ENCODE assay signal across 29 cellular contexts in genomic region chr5:147573171-147573570, GRCh38.
"Had no signal": no experiment of that assay in that cellular context is flagged by ENCODE, and none has a peak within 500 bp of the region (broad histone marks: within the 10 kb centered on the region; RNA-seq: fewer than 3 reads in every experiment).

No MANE protein-coding gene starts in this region.

- H3K9ac ChIP-seq: KMS-11 had no signal

- H3K9me3 Mint-ChIP-seq: activated CD4-positive, alpha-beta T cell treated with anti-CD3 and anti-CD28 coated beads, Interleukin-2, amount 10 ng/mL, durations not matched to agents 7 days and 5 days; activated naive CD4-positive, alpha-beta T cell treated with anti-CD3 and anti-CD28 coated beads, Interleukin-2, amount 50 U/mL, for 24 hours; activated naive CD8-positive, alpha-beta T cell treated with anti-CD3 and anti-CD28 coated beads, Interleukin-2, amount 10 ng/mL, durations not matched to agents 7 days and 5 days; activated T-cell treated with anti-CD3 and anti-CD28 coated beads, Interleukin-2, amount 50 U/mL, for 24 hours; activated T-helper 2 cell treated with anti-CD3 and anti-CD28 coated beads, Interferon-gamma antibody, Interleukin-2, Interleukin-4, amounts not matched to agents 10 μg/mL and 5 μg/mL and 100 μg/mL, durations not matched to agents 14 hours and 24 hours and 36 hours; central memory CD8-positive, alpha-beta T cell; T-helper 1 cell treated with Interleukin-12 subunit alpha and Interleukin-12 subunit beta and Interleukin-4 antibody, amounts not matched to agents 30 μg/mL and 1 μg/mL, for 36 hours; T-helper 2 cell treated with Interferon-gamma antibody and Interleukin-4, amounts not matched to agents 5 μg/mL and 100 μg/mL, for 36 hours had no signal

- H3K27ac ChIP-seq: ascending aorta, cardiac muscle cell, KMS-11, RWPE1 had no signal

- H3K4me2 ChIP-seq: KMS-11 had no signal

- H3K4me3 Mint-ChIP-seq: activated CD4-positive, alpha-beta T cell treated with anti-CD3 and anti-CD28 coated beads for 36 hours; activated CD4-positive, alpha-beta T cell treated with anti-CD3 and anti-CD28 coated beads, Interleukin-2, amount 10 ng/mL, durations not matched to agents 7 days and 5 days; activated CD8-positive, alpha-beta T cell treated with anti-CD3 and anti-CD28 coated beads, Interleukin-2, amount 10 ng/mL, durations not matched to agents 7 days and 5 days; activated naive CD4-positive, alpha-beta T cell treated with anti-CD3 and anti-CD28 coated beads, Interleukin-2, amount 50 U/mL, for 24 hours; activated naive CD8-positive, alpha-beta T cell treated with anti-CD3 and anti-CD28 coated beads, Interleukin-2, amount 10 ng/mL, durations not matched to agents 7 days and 5 days; activated T-cell treated with anti-CD3 and anti-CD28 coated beads, Interleukin-2, amount 50 U/mL, for 24 hours; central memory CD8-positive, alpha-beta T cell; T-helper 1 cell treated with Interleukin-12 subunit alpha and Interleukin-12 subunit beta and Interleukin-4 antibody, amounts not matched to agents 30 μg/mL and 1 μg/mL, for 36 hours; T-helper 2 cell treated with Interferon-gamma antibody and Interleukin-4, amounts not matched to agents 5 μg/mL and 100 μg/mL, for 36 hours had no signal

- H3K27ac Mint-ChIP-seq: activated CD4-positive, alpha-beta T cell treated with anti-CD3 and anti-CD28 coated beads for 36 hours; activated CD4-positive, alpha-beta T cell treated with anti-CD3 and anti-CD28 coated beads, Interleukin-2, amount 10 ng/mL, durations not matched to agents 7 days and 5 days; activated CD8-positive, alpha-beta T cell treated with anti-CD3 and anti-CD28 coated beads, Interleukin-2, amount 10 ng/mL, durations not matched to agents 7 days and 5 days; activated naive CD4-positive, alpha-beta T cell treated with anti-CD3 and anti-CD28 coated beads, Interleukin-2, amount 50 U/mL, for 24 hours; activated naive CD8-positive, alpha-beta T cell treated with anti-CD3 and anti-CD28 coated beads, Interleukin-2, amount 10 ng/mL, durations not matched to agents 7 days and 5 days; activated T-cell treated with anti-CD3 and anti-CD28 coated beads, Interleukin-2, amount 50 U/mL, for 24 hours; activated T-helper 2 cell treated with anti-CD3 and anti-CD28 coated beads, Interferon-gamma antibody, Interleukin-2, Interleukin-4, amounts not matched to agents 10 μg/mL and 5 μg/mL and 100 μg/mL, durations not matched to agents 14 hours and 24 hours and 36 hours; T-helper 1 cell treated with Interleukin-12 subunit alpha and Interleukin-12 subunit beta and Interleukin-4 antibody, amounts not matched to agents 30 μg/mL and 1 μg/mL, for 36 hours; T-helper 2 cell treated with Interferon-gamma antibody and Interleukin-4, amounts not matched to agents 5 μg/mL and 100 μg/mL, for 36 hours had no signal

- H3K4me1 Mint-ChIP-seq: activated CD4-positive, alpha-beta T cell treated with anti-CD3 and anti-CD28 coated beads for 36 hours; activated CD4-positive, alpha-beta T cell treated with anti-CD3 and anti-CD28 coated beads, Interleukin-2, amount 10 ng/mL, durations not matched to agents 7 days and 5 days; activated naive CD4-positive, alpha-beta T cell treated with anti-CD3 and anti-CD28 coated beads, Interleukin-2, amount 50 U/mL, for 24 hours; activated naive CD8-positive, alpha-beta T cell treated with anti-CD3 and anti-CD28 coated beads, Interleukin-2, amount 10 ng/mL, durations not matched to agents 7 days and 5 days; central memory CD8-positive, alpha-beta T cell had no signal

- H3K4me3 ChIP-seq: ascending aorta, cardiac muscle cell had no signal

- H3K36me3 ChIP-seq: ascending aorta, cardiac muscle cell had no signal

- H3K27me3 Mint-ChIP-seq: activated CD4-positive, alpha-beta T cell treated with anti-CD3 and anti-CD28 coated beads, Interleukin-2, amount 10 ng/mL, durations not matched to agents 7 days and 5 days; activated naive CD8-positive, alpha-beta T cell treated with anti-CD3 and anti-CD28 coated beads, Interleukin-2, amount 10 ng/mL, durations not matched to agents 7 days and 5 days had no signal

- ATAC-seq: activated CD4-positive, alpha-beta T cell treated with anti-CD3 and anti-CD28 coated beads for 36 hours; activated CD4-positive, CD25-positive, alpha-beta regulatory T cell treated with anti-CD3 and anti-CD28 coated beads, Interleukin-2, amount 50 U/mL, for 24 hours; activated CD8-positive, alpha-beta T cell treated with anti-CD3 and anti-CD28 coated beads, Interleukin-2, amount 10 ng/mL, durations not matched to agents 7 days and 5 days; PC-3; Right ventricle myocardium inferior had no signal

- H3K9me3 ChIP-seq: ascending aorta had no signal

- DNase-seq: activated CD4-positive, alpha-beta T cell treated with anti-CD3 and anti-CD28 coated beads for 36 hours; activated CD4-positive, alpha-beta T cell treated with anti-CD3 and anti-CD28 coated beads, Interleukin-2, amount 10 ng/mL, durations not matched to agents 7 days and 5 days; activated CD4-positive, alpha-beta T cell treated with anti-CD3 and anti-CD28 coated beads, Interleukin-2, amount 50 U/mL, for 48 hours; activated CD8-positive, alpha-beta T cell treated with anti-CD3 and anti-CD28 coated beads, Interleukin-2, amount 10 ng/mL, durations not matched to agents 7 days and 5 days; activated gamma-delta T cell; activated naive CD4-positive, alpha-beta T cell treated with Interleukin-2 at 50 U/mL for 16 hours; activated naive CD8-positive, alpha-beta T cell treated with anti-CD3 and anti-CD28 coated beads, Interleukin-2, amount 10 ng/mL, durations not matched to agents 7 days and 5 days; activated T-cell treated with anti-CD3 and anti-CD28 coated beads, Interleukin-2, amount 50 U/mL, for 24 hours; amygdala; NCI-H1105 treated with DMSO at 0.1 percent for 48 hours; NCI-H1436; NCI-H1694; NCI-H1930; NCI-H2081 treated with DMSO at 0.1 percent for 48 hours; NCI-H226; NCI-H524 treated with DMSO at 0.1 percent for 48 hours; PC-3; SIG-M5 had no signal

- H3K27me3 ChIP-seq: ascending aorta, cardiac muscle cell had no signal

- H3K36me3 Mint-ChIP-seq: activated naive CD4-positive, alpha-beta T cell treated with anti-CD3 and anti-CD28 coated beads, Interleukin-2, amount 50 U/mL, for 24 hours; activated naive CD8-positive, alpha-beta T cell treated with anti-CD3 and anti-CD28 coated beads, Interleukin-2, amount 10 ng/mL, durations not matched to agents 7 days and 5 days had no signal
